9 cellular contexts compared by ENCODE assay signal in genomic region chr20:46128310-46129151, GRCh38. TPM values are rescaled to one million over a fixed set of nuclear protein-coding genes. Genes with fewer than 3 reads are reported as not detected.
DNase-seq lines count a peak whose midpoint lies in the region; ATAC-seq and TF ChIP-seq lines count a peak whose summit lies in the region.
"Had no signal": no experiment of that assay in that cellular context is flagged by ENCODE, and none has a peak within 500 bp of the region (broad histone marks: within the 10 kb centered on the region; RNA-seq: fewer than 3 reads in every experiment).

No MANE protein-coding gene starts in this region.

- H3K4me1 ChIP-seq in PC-9 (replicated peaks; ENCODE audit: insufficient read depth) = peaks cover 10% of the 10 kb centered on the region
- H3K4me1 ChIP-seq in stomach = peaks cover 0 to 20% (median 8%) of the 10 kb centered on the region in 4 donors

- no peak overlapping the region for H3K27ac Mint-ChIP-seq in activated naive CD8-positive, alpha-beta T cell treated with anti-CD3 and anti-CD28 coated beads, Interleukin-2, amount 10 ng/mL, durations not matched to agents 7 days and 5 days
- H3K27ac Mint-ChIP-seq in activated naive CD8-positive, alpha-beta T cell treated with anti-CD3 and anti-CD28 coated beads for 36 hours = no peak overlapping the region
- H3K27ac Mint-ChIP-seq: activated naive CD8-positive, alpha-beta T cell had no signal

- no peaks in the 10 kb centered on the region for H3K36me3 Mint-ChIP-seq in activated naive CD8-positive, alpha-beta T cell treated with anti-CD3 and anti-CD28 coated beads, Interleukin-2, amount 10 ng/mL, durations not matched to agents 7 days and 5 days
- H3K36me3 Mint-ChIP-seq in activated naive CD8-positive, alpha-beta T cell treated with anti-CD3 and anti-CD28 coated beads for 36 hours = no peaks in the 10 kb centered on the region

- TF ChIP-seq POLR2A in stomach (IDR thresholded peaks at IDR 0.05) = no peak

- H3F3A ChIP-seq in PC-9 (ENCODE audit: insufficient read depth, low read depth) = no peaks in the 10 kb centered on the region

- 30 to 53% (median 42%) methylated on average over 9 to 16 of the region's 16 CpGs for WGBS in stomach, 5 donors

- no TSS peak for BruUV-seq in PC-9 (replicated peaks; lab: Mats Ljungman, UMichigan)

- no peak overlapping the region for H3K4me2 ChIP-seq in PC-9

- peak; percentile 67 for TF ChIP-seq CTCF in PC-9 (conservative IDR thresholded peaks at IDR 0.05)
- TF ChIP-seq CTCF in stomach (IDR thresholded peaks at IDR 0.05) = peak in 5 of 7 experiments; percentile 24 to 47 (median 29)

- H3K4me1 Mint-ChIP-seq in activated naive CD8-positive, alpha-beta T cell treated with anti-CD3 and anti-CD28 coated beads, Interleukin-2, amount 10 ng/mL, durations not matched to agents 7 days and 5 days = peaks cover 6% of the 10 kb centered on the region
- peaks cover 1% of the 10 kb centered on the region for H3K4me1 Mint-ChIP-seq in activated naive CD8-positive, alpha-beta T cell treated with anti-CD3 and anti-CD28 coated beads for 36 hours

- POLR2A ChIA-PET in activated naive CD8-positive, alpha-beta T cell treated with anti-CD3 and anti-CD28 coated beads, Interleukin-2, amount 10 ng/mL, durations not matched to agents 7 days and 5 days (lab: Charles Lee) = interaction anchor here (0.7 kb wide), 1 partner anchor 106 kb away, joined by 4 read pairs; no protein-coding TSS in a partner anchor
- POLR2A ChIA-PET in PC-9 (lab: Charles Lee; ENCODE audit: unreplicated experiment) = no interaction called here

- no peak for TF ChIP-seq EP300 in stomach (IDR thresholded peaks at IDR 0.05)

- CTCF ChIA-PET in PC-9 (lab: Charles Lee) = no interaction called here

- H3K9me3 Mint-ChIP-seq in activated naive CD8-positive, alpha-beta T cell treated with anti-CD3 and anti-CD28 coated beads, Interleukin-2, amount 10 ng/mL, durations not matched to agents 7 days and 5 days = no peaks in the 10 kb centered on the region
- no peaks in the 10 kb centered on the region for H3K9me3 Mint-ChIP-seq in activated naive CD8-positive, alpha-beta T cell treated with anti-CD3 and anti-CD28 coated beads for 36 hours

- H2AFZ ChIP-seq in PC-9 = no peak overlapping the region

- H3K4me3 ChIP-seq in PC-9 (no peak overlapping the region), stomach (no peak overlapping the region)

- H3K27me3 Mint-ChIP-seq in activated naive CD8-positive, alpha-beta T cell treated with anti-CD3 and anti-CD28 coated beads, Interleukin-2, amount 10 ng/mL, durations not matched to agents 7 days and 5 days = peaks cover 12% of the 10 kb centered on the region
- H3K27me3 Mint-ChIP-seq in activated naive CD8-positive, alpha-beta T cell treated with anti-CD3 and anti-CD28 coated beads for 36 hours = peaks cover 25% of the 10 kb centered on the region

- H3K9me2 ChIP-seq in PC-9 (ENCODE audit: insufficient read depth) = no peaks in the 10 kb centered on the region

- no peaks in the 10 kb centered on the region for H3K9me3 ChIP-seq in PC-9 (ENCODE audit: insufficient read depth, low read depth)
- no peaks in the 10 kb centered on the region for H3K9me3 ChIP-seq in stomach

- H3K27me3 ChIP-seq in PC-9 (ENCODE audit: insufficient read depth, low read depth) (peaks cover 53% of the 10 kb centered on the region), stomach (peaks cover 0 to 44% (median 9%) of the 10 kb centered on the region in 3 donors)

- H3K36me3 ChIP-seq in PC-9 (ENCODE audit: low read depth) = no peaks in the 10 kb centered on the region
- peaks cover 0 to 40% (median 25%) of the 10 kb centered on the region in 4 donors for H3K36me3 ChIP-seq in stomach

- no peaks in the 10 kb centered on the region for H3K79me2 ChIP-seq in PC-9 (ENCODE audit: low read depth)

- peak; percentile 32 for DNase-seq in activated naive CD8-positive, alpha-beta T cell treated with anti-CD3 and anti-CD28 coated beads, Interleukin-2, amount 10 ng/mL, durations not matched to agents 7 days and 5 days
- no peak for DNase-seq in activated naive CD8-positive, alpha-beta T cell treated with anti-CD3 and anti-CD28 coated beads for 36 hours
- DNase-seq in PC-9 (no peak), Right ventricle myocardium inferior (ENCODE audit: missing footprints) (no peak), stomach (peak; percentile 29), DMS79 treated with DMSO at 0.1 percent for 48 hours (lab: John Stamatoyannopoulos, UW) (no peak)
- no peak for DNase-seq in activated CD4-positive, alpha-beta T cell treated with anti-CD3 and anti-CD28 coated beads, Interleukin-2, amount 50 U/mL, for 1 hour

- no peak for ATAC-seq in activated naive CD8-positive, alpha-beta T cell treated with anti-CD3 and anti-CD28 coated beads, Interleukin-2, amount 10 ng/mL, durations not matched to agents 7 days and 5 days (ENCODE audit: low read depth)
- ATAC-seq in Right ventricle myocardium inferior (peak; percentile 28), GM21515 (IDR thresholded peaks at IDR 0.05; ENCODE audit: unreplicated experiment) (no peak)

- H3K27ac ChIP-seq in PC-9 (no peak overlapping the region), stomach (no peak overlapping the region)

- H4K20me1 ChIP-seq in PC-9 (ENCODE audit: insufficient read depth) = no peaks in the 10 kb centered on the region

- no peak overlapping the region for H3K4me3 Mint-ChIP-seq in activated naive CD8-positive, alpha-beta T cell treated with anti-CD3 and anti-CD28 coated beads, Interleukin-2, amount 10 ng/mL, durations not matched to agents 7 days and 5 days
- no peak overlapping the region for H3K4me3 Mint-ChIP-seq in activated naive CD8-positive, alpha-beta T cell treated with anti-CD3 and anti-CD28 coated beads for 36 hours
- H3K4me3 Mint-ChIP-seq: activated naive CD8-positive, alpha-beta T cell had no signal

- intact Hi-C loops in PC-9 (cut with micrococcal nuclease; ENCODE audit: unreplicated experiment) (no loop called here), Right ventricle myocardium inferior (cut with DNase I) (no loop called here), stomach (cut with DNase I; ENCODE audit: low total_unique reads) (no loop called here)

RNA-seq across cellular contexts. Expression of gene CD40, which starts 10.4 kb away (rescaled TPM):
- total RNA-seq in activated naive CD8-positive, alpha-beta T cell treated with anti-CD3 and anti-CD28 coated beads, Interleukin-2, amount 10 ng/mL, durations not matched to agents 7 days and 5 days = 1 to 10 TPM; 3.0 to 3.1 TPM
- 1 to 10 TPM; 4.6 to 5.3 TPM for total RNA-seq in activated naive CD8-positive, alpha-beta T cell treated with anti-CD3 and anti-CD28 coated beads for 36 hours
- 7.3 and 13.6 TPM in 2 replicates for total RNA-seq in PC-9 (2021)
- total RNA-seq in Right ventricle myocardium inferior = 8.0 TPM
- total RNA-seq in stomach = 10 to 100 TPM in 1 of 5 donors, 1 to 10 TPM in 3, not detected in 1; 2.8 to 18.7 (median 4.4) TPM
- polyA plus RNA-seq in stomach = 10 to 100 TPM in 1 of 3 donors, 1 to 10 TPM in 2; 5.2 to 19.9 (median 8.4) TPM

RNA-seq across cellular contexts. Expression of gene NCOA5, which starts 38.8 kb away (rescaled TPM):
- total RNA-seq in activated naive CD8-positive, alpha-beta T cell treated with anti-CD3 and anti-CD28 coated beads, Interleukin-2, amount 10 ng/mL, durations not matched to agents 7 days and 5 days = 10 to 100 TPM; 27.8 to 32.8 TPM
- 10 to 100 TPM; 26.2 to 27.3 TPM for total RNA-seq in activated naive CD8-positive, alpha-beta T cell treated with anti-CD3 and anti-CD28 coated beads for 36 hours
- total RNA-seq in PC-9 (2021) = 15.8 and 28.1 TPM in 2 replicates
- 19.4 TPM for total RNA-seq in Right ventricle myocardium inferior
- 10 to 100 TPM in 2 of 5 donors, 1 to 10 TPM in 3; 4.3 to 58.9 (median 9.5) TPM for total RNA-seq in stomach
- polyA plus RNA-seq in stomach = 10 to 100 TPM; 11.2 to 17.7 (median 11.6) TPM

Comparison
In these comparisons a context has a peak if more than half of its experiments do, and no peak if none do; other contexts are left out.
1. DNase-seq: peak in activated naive CD8-positive, alpha-beta T cell treated with anti-CD3 and anti-CD28 coated beads, Interleukin-2, amount 10 ng/mL, durations not matched to agents 7 days and 5 days (single experiment) and stomach (single experiment); none in activated naive CD8-positive, alpha-beta T cell treated with anti-CD3 and anti-CD28 coated beads for 36 hours (single experiment), PC-9 (0 of 2), Right ventricle myocardium inferior (single experiment), activated CD4-positive, alpha-beta T cell treated with anti-CD3 and anti-CD28 coated beads, Interleukin-2, amount 50 U/mL, for 1 hour (single experiment) and DMS79 treated with DMSO at 0.1 percent for 48 hours (single experiment).